In genomic region chr1:41199375-41199774, GRCh38 we compare ENCODE assay signal across 10 cellular contexts.
"Had no signal": no experiment of that assay in that cellular context is flagged by ENCODE, and none has a peak within 500 bp of the region (broad histone marks: within the 10 kb centered on the region; RNA-seq: fewer than 3 reads in every experiment).

No MANE protein-coding gene starts in this region.

- H3K4me1 ChIP-seq: HAP-1 had no signal

- H3K4me3 ChIP-seq: GM23338, HAP-1, K562 had no signal

- H3K4me2 ChIP-seq: GM23338 had no signal

- DNase-seq: H7, HFFc6, IMR-90, KG1 had no signal

- H3K27ac ChIP-seq: HL-60 had no signal

- FAIRE-seq: H1, K562 had no signal

- ATAC-seq: GM23338, HCT116, K562 had no signal

- H2AFZ ChIP-seq: GM23338 had no signal

- H3K36me3 ChIP-seq: HAP-1 had no signal
